Comparison of ENCODE assay signal across 27 cellular contexts in genomic region chr5:147384346-147385193, GRCh38.
DNase-seq lines count a peak whose midpoint lies in the region; ATAC-seq, FAIRE-seq and TF ChIP-seq lines count a peak whose summit lies in the region.
"Had no signal": no experiment of that assay in that cellular context is flagged by ENCODE, and none has a peak within 500 bp of the region (broad histone marks: within the 10 kb centered on the region; RNA-seq: fewer than 3 reads in every experiment).

No MANE protein-coding gene starts in this region.

- POLR2A ChIA-PET in activated CD4-positive, alpha-beta T cell treated with anti-CD3 and anti-CD28 coated beads, Interleukin-2, amount 10 ng/mL, durations not matched to agents 7 days and 5 days (lab: Charles Lee), result no interaction called here

- no peaks in the 10 kb centered on the region for H3K36me3 ChIP-seq in HUES64 (ENCODE audit: insufficient read depth, low read length)
- H3K36me3 ChIP-seq in astrocyte (ENCODE audit: insufficient read depth, low read length), result no peaks in the 10 kb centered on the region
- no peaks in the 10 kb centered on the region for H3K36me3 ChIP-seq in colonic mucosa
- H3K36me3 ChIP-seq: BLaER1 treated with 17β-estradiol and CSF1 and Interleukin-3, amounts not matched to agents 10 nM and 100 nM had no signal

- peak; percentile 54 for ATAC-seq in GM19351 (IDR thresholded peaks at IDR 0.05; ENCODE audit: unreplicated experiment)
- no peak for ATAC-seq in HG03565 (IDR thresholded peaks at IDR 0.05; ENCODE audit: unreplicated experiment)
- ATAC-seq: A549; activated CD4-positive, alpha-beta T cell treated with anti-CD3 and anti-CD28 coated beads for 36 hours; activated CD8-positive, alpha-beta memory T cell treated with anti-CD3 and anti-CD28 coated beads, Interleukin-2, amount 10 ng/mL, durations not matched to agents 7 days and 5 days; body of pancreas; K562; left cardiac atrium; natural killer cell treated with Interleukin-12 subunit alpha and Interleukin-12 subunit beta and Interleukin-15 and Interleukin-18, amount 100 ng/mL, for 72 hours; stimulated activated effector memory CD8-positive, alpha-beta T cell treated with anti-CD3 and anti-CD28 coated beads, Interleukin-12 subunit alpha, Interleukin-12 subunit beta, amount 100 ng/mL, for 72 hours had no signal

- 68% methylated on average over 5 of the region's 6 CpGs for WGBS in HUES64

- H3K79me2 ChIP-seq in astrocyte (ENCODE audit: insufficient read depth, low read length), result no peaks in the 10 kb centered on the region

- H3K4me3 ChIP-seq in HUES64 (ENCODE audit: low read length), result no peak overlapping the region
- H3K4me3 ChIP-seq in astrocyte (ENCODE audit: insufficient read depth, low read depth, low read length), result no peak overlapping the region
- H3K4me3 ChIP-seq in colonic mucosa, result no peak overlapping the region
- H3K4me3 ChIP-seq: A549; BLaER1 treated with 17β-estradiol and CSF1 and Interleukin-3, amounts not matched to agents 10 nM and 100 nM; body of pancreas; K562; testis had no signal

- H3K27ac ChIP-seq in HUES64 (ENCODE audit: low read depth, low read length), result peak overlapping the region; percentile 46
- H3K27ac ChIP-seq in astrocyte (ENCODE audit: low read depth, low read length), result no peak overlapping the region
- no peak overlapping the region for H3K27ac ChIP-seq in colonic mucosa
- H3K27ac ChIP-seq: A549; BLaER1 treated with 17β-estradiol and CSF1 and Interleukin-3, amounts not matched to agents 10 nM and 100 nM; body of pancreas; RWPE1; testis had no signal

- no peaks in the 10 kb centered on the region for H3K27me3 ChIP-seq in HUES64 (ENCODE audit: insufficient read depth, low read length)
- H3K27me3 ChIP-seq in astrocyte (ENCODE audit: insufficient read depth, low read length), result no peaks in the 10 kb centered on the region
- H3K27me3 ChIP-seq in colonic mucosa, result no peaks in the 10 kb centered on the region
- H3K27me3 ChIP-seq: BLaER1 treated with 17β-estradiol and CSF1 and Interleukin-3, amounts not matched to agents 10 nM and 100 nM; body of pancreas; testis had no signal

- peaks cover 12% of the 10 kb centered on the region for H3K4me1 Mint-ChIP-seq in astrocyte (ENCODE audit: low read depth, unreplicated experiment)
- no peaks in the 10 kb centered on the region for H3K4me1 Mint-ChIP-seq in activated CD4-positive, alpha-beta T cell treated with anti-CD3 and anti-CD28 coated beads, Interleukin-2, amount 10 ng/mL, durations not matched to agents 7 days and 5 days
- H3K4me1 Mint-ChIP-seq: activated CD4-positive, alpha-beta T cell treated with anti-CD3 and anti-CD28 coated beads for 36 hours; activated CD8-positive, alpha-beta memory T cell treated with anti-CD3 and anti-CD28 coated beads, Interleukin-2, amount 10 ng/mL, durations not matched to agents 7 days and 5 days; activated naive CD8-positive, alpha-beta T cell treated with anti-CD3 and anti-CD28 coated beads, Interleukin-2, amount 10 ng/mL, durations not matched to agents 7 days and 5 days; stimulated activated effector memory CD8-positive, alpha-beta T cell treated with anti-CD3 and anti-CD28 coated beads, Interleukin-12 subunit alpha, Interleukin-12 subunit beta, amount 100 ng/mL, for 72 hours had no signal

- intact Hi-C loops in colonic mucosa (cut with DNase I), result no loop called here

- no peak for FAIRE-seq in astrocyte (lab: Jason Lieb, UNC)
- FAIRE-seq: A549, colon, K562 had no signal

- no peak overlapping the region for H3K9ac ChIP-seq in HUES64 (ENCODE audit: low read depth, low read length)
- no peak overlapping the region for H3K9ac ChIP-seq in astrocyte (ENCODE audit: low read length)
- no peak overlapping the region for H3K9ac ChIP-seq in colonic mucosa (ENCODE audit: low read depth in 2 of 2, low read length in 2 of 2)
- H3K9ac ChIP-seq: BLaER1 treated with 17β-estradiol and CSF1 and Interleukin-3, amounts not matched to agents 10 nM and 100 nM had no signal

- H3K4me2 ChIP-seq in astrocyte (ENCODE audit: low read length), result no peak overlapping the region
- H3K4me2 ChIP-seq: A549; BLaER1 treated with 17β-estradiol and CSF1 and Interleukin-3, amounts not matched to agents 10 nM and 100 nM had no signal

- H3K27me3 Mint-ChIP-seq in astrocyte (ENCODE audit: low read depth, unreplicated experiment), result no peaks in the 10 kb centered on the region
- H3K27me3 Mint-ChIP-seq in activated CD4-positive, alpha-beta T cell treated with anti-CD3 and anti-CD28 coated beads, Interleukin-2, amount 10 ng/mL, durations not matched to agents 7 days and 5 days, result no peaks in the 10 kb centered on the region
- H3K27me3 Mint-ChIP-seq: activated CD4-positive, alpha-beta T cell treated with anti-CD3 and anti-CD28 coated beads for 36 hours; activated naive CD8-positive, alpha-beta T cell treated with anti-CD3 and anti-CD28 coated beads, Interleukin-2, amount 10 ng/mL, durations not matched to agents 7 days and 5 days had no signal

- no peak overlapping the region for H2AFZ ChIP-seq in astrocyte (ENCODE audit: low read depth, low read length)

- H3K4me1 ChIP-seq in HUES64 (ENCODE audit: insufficient read depth, low read length), result peaks cover 35% of the 10 kb centered on the region
- H3K4me1 ChIP-seq in astrocyte (ENCODE audit: insufficient read depth, low read length), result no peaks in the 10 kb centered on the region
- H3K4me1 ChIP-seq in colonic mucosa, result no peaks in the 10 kb centered on the region
- H3K4me1 ChIP-seq: A549; BLaER1 treated with 17β-estradiol and CSF1 and Interleukin-3, amounts not matched to agents 10 nM and 100 nM; body of pancreas; testis had no signal

- peak; percentile 60 for DNase-seq in A172 (ENCODE audit: low spot score)
- DNase-seq in astrocyte (ENCODE audit: low read depth), result peak; percentile 46
- DNase-seq in NK-92 (lab: John Stamatoyannopoulos, UW; ENCODE audit: unreplicated experiment), result no peak
- DNase-seq in colonic mucosa, result no peak
- no peak for DNase-seq in activated CD4-positive, alpha-beta T cell treated with anti-CD3 and anti-CD28 coated beads, Interleukin-2, amount 10 ng/mL, durations not matched to agents 7 days and 5 days
- DNase-seq: activated CD4-positive, alpha-beta T cell treated with anti-CD3 and anti-CD28 coated beads for 36 hours; activated CD8-positive, alpha-beta memory T cell treated with anti-CD3 and anti-CD28 coated beads, Interleukin-2, amount 10 ng/mL, durations not matched to agents 7 days and 5 days; activated naive CD8-positive, alpha-beta T cell treated with anti-CD3 and anti-CD28 coated beads, Interleukin-2, amount 10 ng/mL, durations not matched to agents 7 days and 5 days; body of pancreas; GDM1; left cardiac atrium; mesenchymal stem cell; MV-4-11; NCI-H187; NCI-H446 treated with DMSO at 0.1 percent for 48 hours; T1000; testis had no signal

- H3K36me3 Mint-ChIP-seq in astrocyte (ENCODE audit: low read depth, unreplicated experiment), result no peaks in the 10 kb centered on the region
- H3K36me3 Mint-ChIP-seq in activated CD4-positive, alpha-beta T cell treated with anti-CD3 and anti-CD28 coated beads, Interleukin-2, amount 10 ng/mL, durations not matched to agents 7 days and 5 days (ENCODE audit: low read depth), result no peaks in the 10 kb centered on the region
- H3K36me3 Mint-ChIP-seq: activated CD8-positive, alpha-beta memory T cell treated with anti-CD3 and anti-CD28 coated beads, Interleukin-2, amount 10 ng/mL, durations not matched to agents 7 days and 5 days; activated naive CD8-positive, alpha-beta T cell treated with anti-CD3 and anti-CD28 coated beads, Interleukin-2, amount 10 ng/mL, durations not matched to agents 7 days and 5 days; natural killer cell treated with Interleukin-12 subunit alpha and Interleukin-12 subunit beta and Interleukin-15 and Interleukin-18, amount 100 ng/mL, for 72 hours; stimulated activated effector memory CD8-positive, alpha-beta T cell treated with anti-CD3 and anti-CD28 coated beads, Interleukin-12 subunit alpha, Interleukin-12 subunit beta, amount 100 ng/mL, for 72 hours had no signal

- CTCF ChIA-PET in activated CD4-positive, alpha-beta T cell treated with anti-CD3 and anti-CD28 coated beads, Interleukin-2, amount 10 ng/mL, durations not matched to agents 7 days and 5 days (lab: Charles Lee), result no interaction called here

- TF ChIP-seq CTCF in astrocyte (IDR thresholded peaks at IDR 0.05; ENCODE audit: insufficient read depth, low read depth, low read length) (no peak), colonic mucosa (IDR thresholded peaks at IDR 0.05) (no peak)

- no peaks in the 10 kb centered on the region for H3K9me3 Mint-ChIP-seq in astrocyte (ENCODE audit: unreplicated experiment)
- H3K9me3 Mint-ChIP-seq in activated CD4-positive, alpha-beta T cell treated with anti-CD3 and anti-CD28 coated beads, Interleukin-2, amount 10 ng/mL, durations not matched to agents 7 days and 5 days, result no peaks in the 10 kb centered on the region
- H3K9me3 Mint-ChIP-seq: stimulated activated effector memory CD8-positive, alpha-beta T cell treated with anti-CD3 and anti-CD28 coated beads, Interleukin-12 subunit alpha, Interleukin-12 subunit beta, amount 100 ng/mL, for 72 hours had no signal

- no peak overlapping the region for H3K27ac Mint-ChIP-seq in astrocyte (ENCODE audit: unreplicated experiment)
- no peak overlapping the region for H3K27ac Mint-ChIP-seq in activated CD4-positive, alpha-beta T cell treated with anti-CD3 and anti-CD28 coated beads, Interleukin-2, amount 10 ng/mL, durations not matched to agents 7 days and 5 days
- H3K27ac Mint-ChIP-seq: activated CD4-positive, alpha-beta T cell treated with anti-CD3 and anti-CD28 coated beads for 36 hours; activated CD8-positive, alpha-beta memory T cell treated with anti-CD3 and anti-CD28 coated beads, Interleukin-2, amount 10 ng/mL, durations not matched to agents 7 days and 5 days; activated naive CD8-positive, alpha-beta T cell treated with anti-CD3 and anti-CD28 coated beads, Interleukin-2, amount 10 ng/mL, durations not matched to agents 7 days and 5 days; natural killer cell treated with Interleukin-12 subunit alpha and Interleukin-12 subunit beta and Interleukin-15 and Interleukin-18, amount 100 ng/mL, for 72 hours; stimulated activated effector memory CD8-positive, alpha-beta T cell treated with anti-CD3 and anti-CD28 coated beads, Interleukin-12 subunit alpha, Interleukin-12 subunit beta, amount 100 ng/mL, for 72 hours had no signal

- no peaks in the 10 kb centered on the region; the same call in 1 of the 2 replicates for H3K9me3 ChIP-seq in HUES64 (ENCODE audit: insufficient read depth, low read depth, low read length)
- no peaks in the 10 kb centered on the region for H3K9me3 ChIP-seq in astrocyte (ENCODE audit: insufficient read depth, low read depth, low read length)
- H3K9me3 ChIP-seq in colonic mucosa, result no peaks in the 10 kb centered on the region
- H3K9me3 ChIP-seq: A549; BLaER1 treated with 17β-estradiol and CSF1 and Interleukin-3, amounts not matched to agents 10 nM and 100 nM; body of pancreas; testis had no signal

- H3K4me3 Mint-ChIP-seq in astrocyte (ENCODE audit: unreplicated experiment), result no peak overlapping the region
- H3K4me3 Mint-ChIP-seq in activated CD4-positive, alpha-beta T cell treated with anti-CD3 and anti-CD28 coated beads, Interleukin-2, amount 10 ng/mL, durations not matched to agents 7 days and 5 days, result no peak overlapping the region
- H3K4me3 Mint-ChIP-seq: activated CD4-positive, alpha-beta T cell treated with anti-CD3 and anti-CD28 coated beads for 36 hours; activated CD8-positive, alpha-beta memory T cell treated with anti-CD3 and anti-CD28 coated beads, Interleukin-2, amount 10 ng/mL, durations not matched to agents 7 days and 5 days; activated naive CD8-positive, alpha-beta T cell treated with anti-CD3 and anti-CD28 coated beads, Interleukin-2, amount 10 ng/mL, durations not matched to agents 7 days and 5 days; natural killer cell treated with Interleukin-12 subunit alpha and Interleukin-12 subunit beta and Interleukin-15 and Interleukin-18, amount 100 ng/mL, for 72 hours; stimulated activated effector memory CD8-positive, alpha-beta T cell treated with anti-CD3 and anti-CD28 coated beads, Interleukin-12 subunit alpha, Interleukin-12 subunit beta, amount 100 ng/mL, for 72 hours had no signal

- peaks cover 3% of the 10 kb centered on the region for H4K20me1 ChIP-seq in astrocyte (ENCODE audit: insufficient read depth, low read length)
- H4K20me1 ChIP-seq: BLaER1 treated with 17β-estradiol and CSF1 and Interleukin-3, amounts not matched to agents 10 nM and 100 nM had no signal

Comparison
In these comparisons a context has a peak if more than half of its experiments do, and no peak if none do; other contexts are left out.
1. DNase-seq: peak in A172 (single experiment) and astrocyte (single experiment); none in NK-92 (single experiment), colonic mucosa (single experiment) and activated CD4-positive, alpha-beta T cell treated with anti-CD3 and anti-CD28 coated beads, Interleukin-2, amount 10 ng/mL, durations not matched to agents 7 days and 5 days (single experiment).